In the genomic region with DNA sequence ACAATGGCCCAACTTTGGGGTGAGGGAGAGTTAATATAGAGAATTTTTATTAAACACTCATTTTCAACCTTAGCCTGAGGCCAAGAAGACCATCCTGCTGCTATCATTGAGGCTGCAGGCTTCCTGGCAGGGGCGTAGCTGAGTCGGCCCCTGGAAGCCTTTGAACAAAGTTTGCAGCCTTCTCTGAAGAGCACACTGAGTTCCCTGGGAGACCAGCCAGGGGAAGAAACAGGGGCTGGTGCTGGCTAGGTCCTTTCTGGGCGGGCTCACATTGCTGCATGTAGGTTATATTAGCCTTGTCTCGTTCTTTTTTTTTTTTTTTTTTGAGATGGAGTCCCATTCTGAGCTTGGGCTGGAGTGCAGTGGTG, we compare ENCODE assay signal across 23 cellular contexts.
DNase-seq lines count a peak whose midpoint lies in the region; ATAC-seq and TF ChIP-seq lines count a peak whose summit lies in the region.
"Had no signal": no experiment of that assay in that cellular context is flagged by ENCODE, and none has a peak within 500 bp of the region (broad histone marks: within the 10 kb centered on the region; RNA-seq: fewer than 3 reads in every experiment).

No MANE protein-coding gene starts in this region.

- ATAC-seq in left cardiac atrium = no peak
- ATAC-seq in omental fat pad (ENCODE audit: low FRiP score) = no peak
- no peak for ATAC-seq in upper lobe of right lung
- no peak for ATAC-seq in activated T-cell treated with anti-CD3 and anti-CD28 coated beads, Interleukin-2, amount 50 U/mL, for 4 hours
- ATAC-seq: left colon; psoas muscle; stimulated activated naive CD8-positive, alpha-beta T cell treated with anti-CD3 and anti-CD28 coated beads, Interleukin-15, Interleukin-2, amounts not matched to agents 100 U/mL and 50 U/mL, for 24 hours had no signal

- peaks cover 2% of the 10 kb centered on the region for H3K27me3 Mint-ChIP-seq in activated T-cell treated with anti-CD3 and anti-CD28 coated beads, Interleukin-2, amount 50 U/mL, for 4 hours (ENCODE audit: low read depth)

- DNase-seq in cardiac septum (ENCODE audit: low spot score) (peak; percentile 41), left cardiac atrium (no peak), colonic mucosa (peak; percentile 15), omental fat pad (ENCODE audit: low spot score) (peak; percentile 3), upper lobe of right lung (peak; percentile 44), amniotic stem cell (lab: John Stamatoyannopoulos, UW) (no peak), T-helper 9 cell (no peak)
- no peak for DNase-seq in activated T-cell treated with anti-CD3 and anti-CD28 coated beads, Interleukin-2, amount 50 U/mL, for 4 hours
- DNase-seq: activated CD4-positive, alpha-beta T cell treated with anti-CD3 and anti-CD28 coated beads for 4 hours; BE2C; dermis blood vessel endothelial cell; glutamatergic neuron; left colon; NCI-H187; psoas muscle; small intestine; stimulated activated naive CD8-positive, alpha-beta T cell treated with anti-CD3 and anti-CD28 coated beads, Interleukin-15, Interleukin-2, amounts not matched to agents 100 U/mL and 50 U/mL, for 24 hours; trophoblast cell had no signal

- H3K27me3 ChIP-seq in colonic mucosa = no peaks in the 10 kb centered on the region
- no peaks in the 10 kb centered on the region for H3K27me3 ChIP-seq in upper lobe of right lung
- H3K27me3 ChIP-seq: BE2C, breast epithelium, neural progenitor cell had no signal

- TF ChIP-seq CTCF in colonic mucosa (IDR thresholded peaks at IDR 0.05) (no peak), omental fat pad (IDR thresholded peaks at IDR 0.05) (no peak), upper lobe of right lung (IDR thresholded peaks at IDR 0.05) (no peak)

- H3K4me1 Mint-ChIP-seq in activated T-cell treated with anti-CD3 and anti-CD28 coated beads, Interleukin-2, amount 50 U/mL, for 4 hours (ENCODE audit: low read depth) = no peaks in the 10 kb centered on the region

- H3K9me3 Mint-ChIP-seq in activated T-cell treated with anti-CD3 and anti-CD28 coated beads, Interleukin-2, amount 50 U/mL, for 4 hours = no peaks in the 10 kb centered on the region
- H3K9me3 Mint-ChIP-seq: activated T-helper 2 cell treated with anti-CD3 and anti-CD28 coated beads, Interferon-gamma antibody, Interleukin-2, Interleukin-4, amounts not matched to agents 10 μg/mL and 5 μg/mL and 100 μg/mL, durations not matched to agents 14 hours and 24 hours and 36 hours; neural progenitor cell had no signal

- intact Hi-C loops in cardiac septum (cut with DNase I) (no loop called here), left cardiac atrium (cut with DNase I) (no loop called here), colonic mucosa (cut with DNase I) (no loop called here), upper lobe of right lung (cut with DNase I) (no loop called here)

- H3K4me1 ChIP-seq in colonic mucosa (peaks cover 4% of the 10 kb centered on the region), upper lobe of right lung (peaks cover 25% of the 10 kb centered on the region)
- H3K4me1 ChIP-seq: psoas muscle had no signal

- H3K9me3 ChIP-seq in colonic mucosa = no peaks in the 10 kb centered on the region
- H3K9me3 ChIP-seq in upper lobe of right lung = no peaks in the 10 kb centered on the region
- H3K9me3 ChIP-seq: BE2C, breast epithelium, Caco-2, psoas muscle had no signal

- no peak overlapping the region for H3K4me3 ChIP-seq in colonic mucosa
- H3K4me3 ChIP-seq in upper lobe of right lung = no peak overlapping the region
- H3K4me3 ChIP-seq: breast epithelium, neural progenitor cell, psoas muscle had no signal

- no peaks in the 10 kb centered on the region for H3K36me3 Mint-ChIP-seq in activated T-cell treated with anti-CD3 and anti-CD28 coated beads, Interleukin-2, amount 50 U/mL, for 4 hours (ENCODE audit: insufficient read depth)
- H3K36me3 Mint-ChIP-seq: neural progenitor cell had no signal

- H3K27ac ChIP-seq in colonic mucosa (no peak overlapping the region), upper lobe of right lung (no peak overlapping the region)
- H3K27ac ChIP-seq: breast epithelium, KMS-11, neural progenitor cell, psoas muscle had no signal

- H3K9ac ChIP-seq in colonic mucosa (ENCODE audit: low read depth in 2 of 2, low read length in 2 of 2) = no peak overlapping the region
- H3K9ac ChIP-seq: KMS-11, neural progenitor cell had no signal

- H3K36me3 ChIP-seq in colonic mucosa (no peaks in the 10 kb centered on the region), upper lobe of right lung (no peaks in the 10 kb centered on the region)
- H3K36me3 ChIP-seq: BE2C, breast epithelium, neural progenitor cell had no signal

- no peak overlapping the region for H3K4me3 Mint-ChIP-seq in activated T-cell treated with anti-CD3 and anti-CD28 coated beads, Interleukin-2, amount 50 U/mL, for 4 hours
- H3K4me3 Mint-ChIP-seq: neural progenitor cell had no signal

Comparison
In these comparisons a context has a peak if more than half of its experiments do, and no peak if none do; other contexts are left out.
1. DNase-seq: peak in cardiac septum (single experiment), colonic mucosa (single experiment), omental fat pad (single experiment) and upper lobe of right lung (single experiment); none in left cardiac atrium (single experiment), activated T-cell treated with anti-CD3 and anti-CD28 coated beads, Interleukin-2, amount 50 U/mL, for 4 hours (single experiment), amniotic stem cell (single experiment) and T-helper 9 cell (single experiment).